10 cellular contexts compared by ENCODE assay signal in genomic region chr14:97456958-97457357, GRCh38.
DNase-seq lines count a peak whose midpoint lies in the region; ATAC-seq and TF ChIP-seq lines count a peak whose summit lies in the region.
"Had no signal": no experiment of that assay in that cellular context is flagged by ENCODE, and none has a peak within 500 bp of the region (broad histone marks: within the 10 kb centered on the region; RNA-seq: fewer than 3 reads in every experiment).

No MANE protein-coding gene starts in this region.

- H3K4me3 ChIP-seq in A673 (ENCODE audit: low read depth, low read length, poor library complexity, severe bottlenecking) (no peak overlapping the region), BE2C (ENCODE audit: low read depth, low read length) (no peak overlapping the region)

- peaks cover 30% of the 10 kb centered on the region for H3K4me1 ChIP-seq in A673 (ENCODE audit: insufficient read depth, low read length, poor library complexity, severe bottlenecking)
- H3K4me1 ChIP-seq in BE2C: no peaks in the 10 kb centered on the region

- H3K9me3 Mint-ChIP-seq in activated naive CD4-positive, alpha-beta T cell treated with anti-CD3 and anti-CD28 coated beads, Interleukin-2, amount 50 U/mL, for 24 hours: peaks cover 5% of the 10 kb centered on the region

- POLR2A ChIA-PET in A673 (lab: Charles Lee; ENCODE audit: low non-redundant PET): no interaction called here

- H3K27ac ChIP-seq in A673 (ENCODE audit: low read depth, low read length, poor library complexity, severe bottlenecking): no peak overlapping the region

- intact Hi-C loops in A673 (cut with micrococcal nuclease; ENCODE audit: unreplicated experiment): no loop called here

- BruUV-seq in A673 (replicated peaks; lab: Mats Ljungman, UMichigan): no TSS peak

- peak overlapping the region; percentile 100 for H3K27ac Mint-ChIP-seq in activated naive CD4-positive, alpha-beta T cell treated with anti-CD3 and anti-CD28 coated beads, Interleukin-2, amount 50 U/mL, for 24 hours

- no peaks in the 10 kb centered on the region for H3K27me3 Mint-ChIP-seq in activated naive CD4-positive, alpha-beta T cell treated with anti-CD3 and anti-CD28 coated beads, Interleukin-2, amount 50 U/mL, for 24 hours

- peak; percentile 96 to 97 for ATAC-seq in activated CD4-positive, CD25-positive, alpha-beta regulatory T cell treated with anti-CD3 and anti-CD28 coated beads, Interleukin-2, amount 50 U/mL, for 24 hours
- ATAC-seq in GM18517 (IDR thresholded peaks at IDR 0.05; ENCODE audit: unreplicated experiment): no peak

- DNase-seq in A673 (ENCODE audit: low spot score) (peak; percentile 26), BE2C (no peak), cerebellar cortex (ENCODE audit: low spot score) (no peak), epidermal melanocyte (ENCODE audit: insufficient read length, low spot score) (no peak)
- DNase-seq in stimulated activated CD4-positive, alpha-beta T cell treated with anti-CD3 and anti-CD28 coated beads, Interleukin-12 subunit alpha, Interleukin-12 subunit beta, amount 100 ng/mL, for 48 hours (ENCODE audit: low read depth in 2 of 3, low spot score in 1 of 3): peak; percentile 55 to 69 (median 58)
- DNase-seq: ACHN had no signal

- H3K4me1 Mint-ChIP-seq in activated naive CD4-positive, alpha-beta T cell treated with anti-CD3 and anti-CD28 coated beads, Interleukin-2, amount 50 U/mL, for 24 hours: peaks cover 50% of the 10 kb centered on the region

- H3K27me3 ChIP-seq in A673 (replicated peaks; ENCODE audit: insufficient read depth, low read depth, low read length, poor library complexity) (no peaks in the 10 kb centered on the region), BE2C (no peaks in the 10 kb centered on the region)

- H3K36me3 Mint-ChIP-seq in activated naive CD4-positive, alpha-beta T cell treated with anti-CD3 and anti-CD28 coated beads, Interleukin-2, amount 50 U/mL, for 24 hours: peaks cover 10% of the 10 kb centered on the region
- H3K36me3 Mint-ChIP-seq: brain had no signal

- CTCF ChIA-PET in A673 (lab: Charles Lee): no interaction called here

- H3K36me3 ChIP-seq in A673 (ENCODE audit: insufficient read depth, low read length, poor library complexity, severe bottlenecking) (no peaks in the 10 kb centered on the region), BE2C (no peaks in the 10 kb centered on the region)

- peak overlapping the region; percentile 82 for H3K4me3 Mint-ChIP-seq in activated naive CD4-positive, alpha-beta T cell treated with anti-CD3 and anti-CD28 coated beads, Interleukin-2, amount 50 U/mL, for 24 hours

- peaks cover 8% of the 10 kb centered on the region for H3K9me3 ChIP-seq in A673 (ENCODE audit: low read depth, low read length, poor library complexity, severe bottlenecking)
- no peaks in the 10 kb centered on the region for H3K9me3 ChIP-seq in BE2C

- TF ChIP-seq CTCF in A673 (conservative IDR thresholded peaks at IDR 0.05; ENCODE audit: low read depth, low read length): no peak
- no peak for TF ChIP-seq CTCF in BE2C (IDR thresholded peaks at IDR 0.05; ENCODE audit: low read depth, low read length)

Comparison
In these comparisons a context has a peak if more than half of its experiments do, and no peak if none do; other contexts are left out.
1. DNase-seq: peak in A673 (single experiment) and stimulated activated CD4-positive, alpha-beta T cell treated with anti-CD3 and anti-CD28 coated beads, Interleukin-12 subunit alpha, Interleukin-12 subunit beta, amount 100 ng/mL, for 48 hours (3 of 3); none in BE2C (single experiment), cerebellar cortex (single experiment) and epidermal melanocyte (single experiment).